ENCODE assay signal across 27 cellular contexts in the genomic region with DNA sequence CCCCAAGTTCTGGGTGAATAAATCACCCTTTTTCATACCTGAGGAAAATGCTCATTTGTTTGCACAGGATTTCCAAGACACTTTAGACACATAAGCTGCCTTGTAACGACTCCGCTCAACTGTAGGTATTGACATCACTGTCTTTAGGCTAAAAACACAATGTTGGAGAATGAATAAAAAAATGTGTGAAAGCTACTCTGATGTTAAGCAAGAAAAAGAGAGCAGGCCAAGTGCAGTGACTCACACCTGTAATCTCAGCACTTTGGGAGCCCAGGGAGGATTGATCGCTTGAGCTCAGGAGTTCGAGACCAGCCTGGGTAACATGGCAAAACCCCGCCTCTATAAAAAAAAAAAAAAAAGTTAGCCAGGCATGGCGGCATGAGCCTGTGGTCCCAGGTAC. TPM values are rescaled to one million over a fixed set of nuclear protein-coding genes. Genes with fewer than 3 reads are reported as not detected.
DNase-seq lines count a peak whose midpoint lies in the region; ATAC-seq and TF ChIP-seq lines count a peak whose summit lies in the region.
"Had no signal": no experiment of that assay in that cellular context is flagged by ENCODE, and none has a peak within 500 bp of the region (broad histone marks: within the 10 kb centered on the region; RNA-seq: fewer than 3 reads in every experiment).

No MANE protein-coding gene starts in this region.

- H3K4me3 ChIP-seq in Caco-2 (ENCODE audit: low read depth, low read length) (no peak overlapping the region), fibroblast of pulmonary artery (replicated peaks; ENCODE audit: low read depth, low read length) (no peak overlapping the region), brain microvascular endothelial cell (ENCODE audit: low read depth, low read length) (no peak overlapping the region)
- H3K4me3 ChIP-seq: MG63, upper lobe of left lung had no signal

- no peaks in the 10 kb centered on the region for H3K27me3 ChIP-seq in Caco-2 (replicated peaks; ENCODE audit: control insufficient read depth, insufficient read depth, low read length)
- H3K27me3 ChIP-seq in brain microvascular endothelial cell (replicated peaks), result no peaks in the 10 kb centered on the region
- H3K27me3 ChIP-seq: MG63, upper lobe of left lung had no signal

- intact Hi-C loops in Caco-2 (cut with micrococcal nuclease; ENCODE audit: unreplicated experiment), result loop anchor here (1.0 kb wide), 1 partner anchor 7 kb away; no protein-coding TSS in a partner anchor

- peaks cover 31% of the 10 kb centered on the region for H3K4me1 ChIP-seq in Caco-2

- no peak overlapping the region for H3K27ac ChIP-seq in brain microvascular endothelial cell
- H3K27ac ChIP-seq: HL-60 had no signal

- POLR2A ChIA-PET in Caco-2 (lab: Charles Lee), result no interaction called here
- POLR2A ChIA-PET in WTC11 (lab: Charles Lee), result interaction anchor here (0.7 to 1.8 kb wide), 3 partner anchors 10 to 972 kb away, joined by 3 to 6 read pairs (median 6); no protein-coding TSS in a partner anchor

- in situ Hi-C loops in brain microvascular endothelial cell (cut with HindIII; ENCODE audit: low pct_ligation_motif_present, low sequenced_read_pairs), result no loop called here

- CTCF ChIA-PET in Caco-2 (lab: Charles Lee), result interaction anchor here (1.7 to 3.8 kb wide), 3 partner anchors 10 to 214 kb away, joined by 7 to 23 read pairs (median 8); no protein-coding TSS in a partner anchor
- CTCF ChIA-PET in WTC11 (lab: Charles Lee), result interaction anchor here (0.8 to 3.5 kb wide), 10 partner anchors 11 to 214 kb away, joined by 3 to 50 read pairs (median 10); no protein-coding TSS in a partner anchor

- H3K27me3 Mint-ChIP-seq in Caco-2 (ENCODE audit: insufficient read depth, unreplicated experiment) (no peaks in the 10 kb centered on the region), WTC11 (ENCODE audit: low read depth) (no peaks in the 10 kb centered on the region; the same call in none of the 2 replicates), progenitor cell of endocrine pancreas (no peaks in the 10 kb centered on the region)
- peaks cover 24% of the 10 kb centered on the region for H3K27me3 Mint-ChIP-seq in stimulated activated naive CD8-positive, alpha-beta T cell treated with anti-CD3 and anti-CD28 coated beads, Interleukin-15, amount 100 ng/mL, for 72 hours
- H3K27me3 Mint-ChIP-seq: stimulated activated naive CD8-positive, alpha-beta T cell treated with anti-CD3 and anti-CD28 coated beads, Interleukin-15, Interleukin-2, amounts not matched to agents 100 ng/mL and 50 ng/mL, for 24 hours; T-cell had no signal

- TF ChIP-seq CTCF in Caco-2 (IDR thresholded peaks at IDR 0.05; ENCODE audit: insufficient read depth in 1 of 2, low read depth in 1 of 2, low read length in 1 of 2, severe bottlenecking in 1 of 2, unreplicated experiment in 1 of 2) (no peak), WTC11 (IDR thresholded peaks at IDR 0.05) (no peak), fibroblast of pulmonary artery (IDR thresholded peaks at IDR 0.05; ENCODE audit: low read length, missing control alignments) (no peak), progenitor cell of endocrine pancreas (IDR thresholded peaks at IDR 0.05; ENCODE audit: unreplicated experiment) (no peak), brain microvascular endothelial cell (IDR thresholded peaks at IDR 0.05; ENCODE audit: low read depth, low read length, missing control alignments) (no peak)

- no peak for ATAC-seq in WTC11
- ATAC-seq in stimulated activated naive CD8-positive, alpha-beta T cell treated with anti-CD3 and anti-CD28 coated beads, Interleukin-15, amount 100 ng/mL, for 72 hours, result no peak

- DNase-seq in Caco-2, result no peak
- no peak for DNase-seq in WTC11 (ENCODE audit: low spot score)
- DNase-seq in fibroblast of pulmonary artery (ENCODE audit: low read depth), result peak; percentile 28
- no peak for DNase-seq in progenitor cell of endocrine pancreas (ENCODE audit: low spot score, unreplicated experiment)
- no peak for DNase-seq in brain microvascular endothelial cell
- DNase-seq in stimulated activated naive CD8-positive, alpha-beta T cell treated with anti-CD3 and anti-CD28 coated beads, Interleukin-15, amount 100 ng/mL, for 72 hours, result no peak
- DNase-seq in COLO668 (lab: John Stamatoyannopoulos, UW; ENCODE audit: unreplicated experiment), result no peak
- no peak for DNase-seq in NCI-H2107 treated with DMSO at 0.1 percent for 48 hours (lab: John Stamatoyannopoulos, UW; ENCODE audit: unreplicated experiment)
- DNase-seq: activated CD8-positive, alpha-beta memory T cell treated with anti-CD3 and anti-CD28 coated beads, Interleukin-2, amount 50 U/mL, for 4 hours; activated gamma-delta T cell treated with Interleukin-2 at 50 U/mL for 16 hours; GDM1; MG63; natural killer cell; NCI-H1694; NCI-H748 treated with DMSO at 0.1 percent for 48 hours; OCI-M1; stimulated activated CD4-positive, alpha-beta T cell treated with anti-CD3 and anti-CD28 coated beads, Interleukin-4, amount 100 ng/mL, for 1 hour; upper lobe of left lung had no signal

- H3K36me3 ChIP-seq in Caco-2 (ENCODE audit: control insufficient read depth, insufficient read depth, low read length) (no peaks in the 10 kb centered on the region), brain microvascular endothelial cell (replicated peaks) (no peaks in the 10 kb centered on the region)
- H3K36me3 ChIP-seq: MG63, upper lobe of left lung had no signal

- no TSS peak for BruUV-seq in Caco-2 (replicated peaks; lab: Mats Ljungman, UMichigan)

- H3K4me3 Mint-ChIP-seq in Caco-2 (ENCODE audit: unreplicated experiment) (no peak overlapping the region), WTC11 (no peak overlapping the region), progenitor cell of endocrine pancreas (ENCODE audit: low read depth) (no peak overlapping the region)
- H3K4me3 Mint-ChIP-seq in stimulated activated naive CD8-positive, alpha-beta T cell treated with anti-CD3 and anti-CD28 coated beads, Interleukin-15, amount 100 ng/mL, for 72 hours, result no peak overlapping the region
- H3K4me3 Mint-ChIP-seq: activated CD4-positive, alpha-beta T cell treated with anti-CD3 and anti-CD28 coated beads, Interleukin-2, amount 10 ng/mL, durations not matched to agents 7 days and 5 days; CD14-positive monocyte; HFFc6; natural killer cell; stimulated activated naive CD8-positive, alpha-beta T cell treated with anti-CD3 and anti-CD28 coated beads, Interleukin-15, Interleukin-2, amounts not matched to agents 100 ng/mL and 50 ng/mL, for 24 hours; T-cell had no signal

- H3K9me3 Mint-ChIP-seq in Caco-2 (ENCODE audit: unreplicated experiment) (peaks cover 22% of the 10 kb centered on the region), WTC11 (peaks cover 20% of the 10 kb centered on the region), progenitor cell of endocrine pancreas (ENCODE audit: low read depth) (peaks cover 11% of the 10 kb centered on the region)
- peaks cover 8 to 14% of the 10 kb centered on the region in 2 donors for H3K9me3 Mint-ChIP-seq in stimulated activated naive CD8-positive, alpha-beta T cell treated with anti-CD3 and anti-CD28 coated beads, Interleukin-15, amount 100 ng/mL, for 72 hours

- H3K4me1 Mint-ChIP-seq in Caco-2 (ENCODE audit: low read depth, unreplicated experiment), result peaks cover 24% of the 10 kb centered on the region
- H3K4me1 Mint-ChIP-seq in WTC11, result peaks cover 49% of the 10 kb centered on the region
- H3K4me1 Mint-ChIP-seq in progenitor cell of endocrine pancreas (ENCODE audit: low read depth), result peaks cover 55% of the 10 kb centered on the region
- no peaks in the 10 kb centered on the region for H3K4me1 Mint-ChIP-seq in stimulated activated naive CD8-positive, alpha-beta T cell treated with anti-CD3 and anti-CD28 coated beads, Interleukin-15, amount 100 ng/mL, for 72 hours
- H3K4me1 Mint-ChIP-seq: natural killer cell had no signal

- H3K36me3 Mint-ChIP-seq in Caco-2 (ENCODE audit: insufficient read depth, unreplicated experiment) (peaks cover 18% of the 10 kb centered on the region), WTC11 (peaks cover 17% of the 10 kb centered on the region), progenitor cell of endocrine pancreas (ENCODE audit: insufficient read depth) (peaks cover 5% of the 10 kb centered on the region)
- H3K36me3 Mint-ChIP-seq: CD14-positive monocyte, natural killer cell had no signal

- H3K27ac Mint-ChIP-seq in Caco-2 (ENCODE audit: unreplicated experiment), result peak overlapping the region; percentile 75
- peak overlapping the region; percentile 97 for H3K27ac Mint-ChIP-seq in WTC11
- peak overlapping the region; percentile 67 for H3K27ac Mint-ChIP-seq in progenitor cell of endocrine pancreas
- no peak overlapping the region for H3K27ac Mint-ChIP-seq in stimulated activated naive CD8-positive, alpha-beta T cell treated with anti-CD3 and anti-CD28 coated beads, Interleukin-15, amount 100 ng/mL, for 72 hours
- H3K27ac Mint-ChIP-seq: CD14-positive monocyte; natural killer cell; stimulated activated naive CD8-positive, alpha-beta T cell treated with anti-CD3 and anti-CD28 coated beads, Interleukin-15, Interleukin-2, amounts not matched to agents 100 ng/mL and 50 ng/mL, for 24 hours; T-cell had no signal

- peaks cover 15% of the 10 kb centered on the region; the same call in 1 of the 2 replicates for H3K9me3 ChIP-seq in Caco-2

TF ChIP-seq in WTC11, 78 proteins besides CTCF, POLR2A, EP300 and RAD21 (continues in another document):
- no peak for TF ChIP-seq RORB (CRISPR knock-in tag; IDR thresholded peaks at IDR 0.05)
- no peak for TF ChIP-seq GTF2I (CRISPR knock-in tag; conservative IDR thresholded peaks at IDR 0.05)
- TF ChIP-seq JUN (CRISPR knock-in tag; IDR thresholded peaks at IDR 0.05), result no peak
- no peak for TF ChIP-seq ZNF232 (CRISPR knock-in tag; IDR thresholded peaks at IDR 0.05)
- no peak for TF ChIP-seq PRRX2 (CRISPR knock-in tag; IDR thresholded peaks at IDR 0.05)
- TF ChIP-seq MAX (CRISPR knock-in tag; IDR thresholded peaks at IDR 0.05), result no peak

RNA-seq across cellular contexts. Expression of gene CIPC, which starts 11.1 kb away (rescaled TPM):
- total RNA-seq in Caco-2 (2022) (12.8 and 15.4 TPM in 2 replicates), WTC11 (2021) (22.5 to 25.4 TPM (median 24.2 TPM) in 3 replicates), progenitor cell of endocrine pancreas (25.2 and 25.6 TPM in 2 replicates)

RNA-seq across cellular contexts. Expression of gene ZDHHC22, which starts 54.6 kb away (rescaled TPM):
- total RNA-seq in Caco-2 (2022) (not detected in 2 replicates), WTC11 (2021) (38.6 to 47.7 TPM (median 39.3 TPM) in 3 replicates), progenitor cell of endocrine pancreas (0.13 and 0.14 TPM in 2 replicates)
- total RNA-seq: activated CD4-positive, alpha-beta T cell treated with anti-CD3 and anti-CD28 coated beads, Interleukin-2, amount 10 ng/mL, durations not matched to agents 7 days and 5 days; esophagus mucosa; HFFc6; mesenteric fat pad; natural killer cell; posterior vena cava had no signal

RNA-seq across cellular contexts. Expression of gene IRF2BPL, which starts 58.4 kb away (rescaled TPM):
- 24.1 and 24.7 TPM in 2 replicates for total RNA-seq in Caco-2 (2022)
- total RNA-seq in WTC11 (2021), result 106 to 126 TPM (median 110 TPM) in 3 replicates
- total RNA-seq in progenitor cell of endocrine pancreas, result 51.1 and 56.2 TPM in 2 replicates

Comparison
In these comparisons a context has a peak if more than half of its experiments do, and no peak if none do; other contexts are left out.
1. H3K27ac Mint-ChIP-seq: peak in Caco-2 (single experiment), WTC11 (single experiment) and progenitor cell of endocrine pancreas (single experiment); none in stimulated activated naive CD8-positive, alpha-beta T cell treated with anti-CD3 and anti-CD28 coated beads, Interleukin-15, amount 100 ng/mL, for 72 hours (0 of 2).
2. RNA of gene ZDHHC22, which starts 54.6 kb away (total RNA-seq): 38.6 to 47.7 TPM in WTC11; 0.13 to 0.14 TPM in progenitor cell of endocrine pancreas and not detected in Caco-2; every median in the first group is over 10 times any median in the second.